15 cellular contexts compared by ENCODE assay signal in genomic region chr10:5573968-5574641, GRCh38. TPM values are rescaled to one million over a fixed set of nuclear protein-coding genes. Genes with fewer than 3 reads are reported as not detected.
A peak's percentile ranks its signal among the peaks of the same experiment; 100 is the strongest.
DNase-seq lines count a peak whose midpoint lies in the region; ATAC-seq and TF ChIP-seq lines count a peak whose summit lies in the region.
"Had no signal": no experiment of that assay in that cellular context is flagged by ENCODE, and none has a peak within 500 bp of the region (broad histone marks: within the 10 kb centered on the region; RNA-seq: fewer than 3 reads in every experiment).

No MANE protein-coding gene starts in this region.

- H3K27me3 ChIP-seq in Caco-2 (replicated peaks; ENCODE audit: control insufficient read depth, insufficient read depth, low read length) = no peaks in the 10 kb centered on the region
- no peaks in the 10 kb centered on the region for H3K27me3 ChIP-seq in neuronal stem cell (ENCODE audit: control insufficient read depth in 3 of 3, insufficient read depth in 3 of 3, low read depth in 1 of 3, low read length in 3 of 3)
- H3K27me3 ChIP-seq: body of pancreas had no signal

- H3K14ac ChIP-seq in neuronal stem cell (ENCODE audit: low read length) = peak overlapping the region; percentile 86

- H3K27ac Mint-ChIP-seq in Caco-2 (ENCODE audit: unreplicated experiment) = peak overlapping the region; percentile 93

- peaks cover 16% of the 10 kb centered on the region for H3K36me3 Mint-ChIP-seq in Caco-2 (ENCODE audit: insufficient read depth, unreplicated experiment)

- peaks cover 34% of the 10 kb centered on the region for H3K4me1 Mint-ChIP-seq in Caco-2 (ENCODE audit: low read depth, unreplicated experiment)

- H4K91ac ChIP-seq in neuronal stem cell (ENCODE audit: low read depth, low read length, poor library complexity) = no peak overlapping the region

- H3K27me3 Mint-ChIP-seq in Caco-2 (ENCODE audit: insufficient read depth, unreplicated experiment) = no peaks in the 10 kb centered on the region

- no peak overlapping the region for H3K4me3 ChIP-seq in Caco-2 (ENCODE audit: low read depth, low read length)
- H3K4me3 ChIP-seq in neuronal stem cell (ENCODE audit: low read length in 2 of 2) = no peak overlapping the region
- H3K4me3 ChIP-seq: body of pancreas, SK-N-MC had no signal

- H2BK5ac ChIP-seq in neuronal stem cell (ENCODE audit: low read length) = no peak overlapping the region

- ATAC-seq in HG02852 (IDR thresholded peaks at IDR 0.05; ENCODE audit: unreplicated experiment) (peak; percentile 40), HG03442 (IDR thresholded peaks at IDR 0.05; ENCODE audit: unreplicated experiment) (no peak), GM21381 (IDR thresholded peaks at IDR 0.05; ENCODE audit: unreplicated experiment) (no peak)
- ATAC-seq: body of pancreas had no signal

- peak overlapping the region; percentile 50 for H3K18ac ChIP-seq in neuronal stem cell (ENCODE audit: low read length)

- H3K9me3 ChIP-seq in Caco-2 (no peaks in the 10 kb centered on the region), neuronal stem cell (replicated peaks in 1 of 2; ENCODE audit: control insufficient read depth in 2 of 2, insufficient read depth in 1 of 2, low read depth in 1 of 2, low read length in 2 of 2) (no peaks in the 10 kb centered on the region)
- H3K9me3 ChIP-seq: body of pancreas had no signal

- H2AK5ac ChIP-seq in neuronal stem cell (ENCODE audit: low read depth, low read length) = peak overlapping the region; percentile 91

- no CpG with 5 or more reads among the region's 20 CpGs for WGBS in neuronal stem cell (ENCODE audit: extremely low coverage in 2 of 2, insufficient read length in 2 of 2, insufficient replicate concordance in 1 of 2), 2 donors

- H2BK120ac ChIP-seq in neuronal stem cell (ENCODE audit: low read depth, low read length) = peak overlapping the region; percentile 6

- no peak overlapping the region for H3K23ac ChIP-seq in neuronal stem cell (ENCODE audit: low read depth, low read length, poor library complexity)

- no peaks in the 10 kb centered on the region for H3K36me3 ChIP-seq in Caco-2 (ENCODE audit: control insufficient read depth, insufficient read depth, low read length)
- H3K36me3 ChIP-seq in neuronal stem cell (replicated peaks in 1 of 2; ENCODE audit: control insufficient read depth in 2 of 2, insufficient read depth in 2 of 2, low read length in 2 of 2) = no peaks in the 10 kb centered on the region

- POLR2A ChIA-PET in Caco-2 (lab: Charles Lee) = no interaction called here

- H3K4me2 ChIP-seq in neuronal stem cell (ENCODE audit: insufficient read depth, low read length, poor library complexity, severe bottlenecking) = no peak overlapping the region

- no TSS peak for BruUV-seq in Caco-2 (replicated peaks; lab: Mats Ljungman, UMichigan)

- peak overlapping the region; percentile 41 for H2AFZ ChIP-seq in neuronal stem cell (ENCODE audit: low read length)

- intact Hi-C loops in Caco-2 (cut with micrococcal nuclease; ENCODE audit: unreplicated experiment) = loop anchor here (1.0 to 2.0 kb wide), 2 partner anchors 36 to 49 kb away; no protein-coding TSS in a partner anchor

- CTCF ChIA-PET in Caco-2 (lab: Charles Lee) = no interaction called here

- peak overlapping the region; percentile 4 for H2BK12ac ChIP-seq in neuronal stem cell (ENCODE audit: low read length)

- H3K9me3 Mint-ChIP-seq in Caco-2 (ENCODE audit: unreplicated experiment) = no peaks in the 10 kb centered on the region

- peak overlapping the region; percentile 24 for H3K27ac ChIP-seq in epithelial cell of prostate
- no peak overlapping the region for H3K27ac ChIP-seq in neuronal stem cell (replicated peaks; ENCODE audit: low read length)
- H3K27ac ChIP-seq: body of pancreas, SK-N-MC had no signal

- H3K79me1 ChIP-seq in neuronal stem cell (ENCODE audit: low read depth, low read length) = no peaks in the 10 kb centered on the region

- TF ChIP-seq CTCF in Caco-2 (IDR thresholded peaks at IDR 0.05; ENCODE audit: insufficient read depth in 1 of 2, low read depth in 1 of 2, low read length in 1 of 2, severe bottlenecking in 1 of 2, unreplicated experiment in 1 of 2) = no peak

- H3K4me1 ChIP-seq in Caco-2 (peaks cover 58% of the 10 kb centered on the region), neuronal stem cell (ENCODE audit: control insufficient read depth in 2 of 2, insufficient read depth in 1 of 2, low read depth in 1 of 2, low read length in 2 of 2) (peaks cover 17 to 26% of the 10 kb centered on the region in 2 donors)
- H3K4me1 ChIP-seq: body of pancreas had no signal

- H4K8ac ChIP-seq in neuronal stem cell (ENCODE audit: low read depth, low read length) = no peak overlapping the region

- H3K4ac ChIP-seq in neuronal stem cell (ENCODE audit: low read length) = peak overlapping the region; percentile 69

- DNase-seq in Caco-2 (no peak), epithelial cell of prostate (ENCODE audit: low read depth, low spot score) (no peak), neuronal stem cell (ENCODE audit: low spot score) (no peak), pons (ENCODE audit: low spot score) (no peak), GF-D8 (lab: John Stamatoyannopoulos, UW) (no peak)
- DNase-seq: activated naive CD4-positive, alpha-beta T cell; body of pancreas; DMS153; NCI-H1930 had no signal

- peak overlapping the region; percentile 92 for H2BK15ac ChIP-seq in neuronal stem cell (ENCODE audit: low read length)

- H3K9ac ChIP-seq in neuronal stem cell (ENCODE audit: low read depth, low read length, poor library complexity) = no peak overlapping the region

- H3K4me3 Mint-ChIP-seq in Caco-2 (ENCODE audit: unreplicated experiment) = no peak overlapping the region

RNA-seq across cellular contexts. Expression of gene CALML3, which starts 49.3 kb away (rescaled TPM):
- 0.18 TPM in 1 of 2 replicates, not detected in the other for total RNA-seq in Caco-2 (2022)
- not detected for polyA plus RNA-seq in neuronal stem cell (2013, experiment 1 of 2)
- not detected for polyA plus RNA-seq in neuronal stem cell (2013, experiment 2 of 2)
- total RNA-seq: body of pancreas, mesenteric fat pad, omental fat pad had no signal
